Comparison of ENCODE assay signal across 10 cellular contexts in genomic region chr6:39137235-39137634, GRCh38. TPM values are rescaled to one million over a fixed set of nuclear protein-coding genes. Genes with fewer than 3 reads are reported as not detected.
DNase-seq lines count a peak whose midpoint lies in the region; ATAC-seq, FAIRE-seq and TF ChIP-seq lines count a peak whose summit lies in the region.
"Had no signal": no experiment of that assay in that cellular context is flagged by ENCODE, and none has a peak within 500 bp of the region (broad histone marks: within the 10 kb centered on the region; RNA-seq: fewer than 3 reads in every experiment).

No MANE protein-coding gene starts in this region.

- DNase-seq in DMS 273 (lab: John Stamatoyannopoulos, UW; ENCODE audit: unreplicated experiment) (peak; percentile 49), DMS 273 treated with DMSO at 0.1 percent for 48 hours (lab: John Stamatoyannopoulos, UW) (no peak), RKO (ENCODE audit: low spot score) (peak; percentile 60), endothelial cell (ENCODE audit: low spot score) (peak; percentile 65), small intestine (peak; percentile 23), amygdala (lab: John Stamatoyannopoulos, UW) (no peak)

- H3K36me3 ChIP-seq in small intestine (ENCODE audit: control insufficient read depth in 2 of 2, insufficient read depth in 2 of 2, low read length in 2 of 2) = no peaks in the 10 kb centered on the region
- H3K36me3 ChIP-seq: heart right ventricle had no signal

- no peak overlapping the region for H3K27ac Mint-ChIP-seq in endothelial cell (ENCODE audit: unreplicated experiment)

- no peak overlapping the region for H3K4me3 ChIP-seq in small intestine (ENCODE audit: low read depth in 1 of 2, low read length in 2 of 2)
- H3K4me3 ChIP-seq: heart right ventricle had no signal

- no peak for ATAC-seq in HG03175 (IDR thresholded peaks at IDR 0.05; ENCODE audit: unreplicated experiment)
- no peak for ATAC-seq in HG03159 (IDR thresholded peaks at IDR 0.05; ENCODE audit: unreplicated experiment)
- ATAC-seq: heart right ventricle had no signal

- no peak overlapping the region for H3K4me3 Mint-ChIP-seq in endothelial cell (ENCODE audit: unreplicated experiment)

- H3K36me3 Mint-ChIP-seq in endothelial cell (ENCODE audit: low read depth, unreplicated experiment) = no peaks in the 10 kb centered on the region

- no peaks in the 10 kb centered on the region for H3K4me1 ChIP-seq in small intestine (ENCODE audit: control insufficient read depth in 2 of 2, insufficient read depth in 1 of 2, low read depth in 1 of 2, low read length in 1 of 2)

- H3K9me3 Mint-ChIP-seq in endothelial cell (ENCODE audit: unreplicated experiment) = no peaks in the 10 kb centered on the region

- H3K9me3 ChIP-seq in small intestine (ENCODE audit: control insufficient read depth, low read depth) = no peaks in the 10 kb centered on the region

- peaks cover 0 to 2% of the 10 kb centered on the region in 2 donors for H3K27me3 ChIP-seq in small intestine (ENCODE audit: control insufficient read depth in 2 of 2, insufficient read depth in 2 of 2, low read length in 2 of 2)

- 15 to 34% (median 24%) methylated on average over 2 of the region's 2 CpGs for WGBS in small intestine, 3 donors

- no peak for FAIRE-seq in small intestine (lab: Jason Lieb, UNC)

- no peak overlapping the region for H3K27ac ChIP-seq in small intestine (ENCODE audit: low read depth in 1 of 2, low read length in 1 of 2)
- H3K27ac ChIP-seq: 22Rv1, heart right ventricle had no signal

- H3K4me1 Mint-ChIP-seq in endothelial cell (ENCODE audit: unreplicated experiment) = peaks cover 20% of the 10 kb centered on the region

- H3K27me3 Mint-ChIP-seq in endothelial cell (ENCODE audit: unreplicated experiment) = peaks cover 4% of the 10 kb centered on the region

- TF ChIP-seq CTCF in endothelial cell (IDR thresholded peaks at IDR 0.05; ENCODE audit: unreplicated experiment) = no peak

RNA-seq across cellular contexts. Expression of gene SAYSD1, which starts 22.2 kb away (rescaled TPM):
- total RNA-seq in endothelial cell (ENCODE audit: unreplicated experiment) = 10.8 TPM
- 10 to 100 TPM; 13.4 to 16.1 (median 13.5) TPM for polyA plus RNA-seq in small intestine

Comparison
In these comparisons a context has a peak if more than half of its experiments do, and no peak if none do; other contexts are left out.
1. DNase-seq: peak in DMS 273 (single experiment), RKO (single experiment), endothelial cell (single experiment) and small intestine (single experiment); none in DMS 273 treated with DMSO at 0.1 percent for 48 hours (single experiment) and amygdala (0 of 56).